Comparison of ENCODE assay signal across 23 cellular contexts in the genomic region with DNA sequence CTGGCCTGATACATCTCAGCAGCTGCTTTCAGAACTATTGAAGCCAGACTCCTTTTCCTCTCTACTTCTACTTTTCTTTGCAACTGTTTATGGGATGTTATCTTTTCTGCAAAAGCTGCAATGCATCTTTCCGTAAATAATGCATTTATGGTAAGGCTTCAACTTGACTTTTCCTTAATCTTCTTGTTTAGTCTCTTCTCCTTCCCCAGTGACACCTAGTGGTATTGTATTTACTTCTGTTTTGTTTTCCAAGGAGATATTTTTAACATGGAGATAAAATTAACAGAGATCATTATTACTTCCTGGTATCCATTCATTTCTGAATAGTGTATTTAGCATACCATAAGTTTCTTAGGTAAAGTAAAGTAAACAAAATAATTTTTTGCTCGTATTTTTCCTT.
DNase-seq lines count a peak whose midpoint lies in the region; ATAC-seq, FAIRE-seq and TF ChIP-seq lines count a peak whose summit lies in the region.
"Had no signal": no experiment of that assay in that cellular context is flagged by ENCODE, and none has a peak within 500 bp of the region (broad histone marks: within the 10 kb centered on the region; RNA-seq: fewer than 3 reads in every experiment).

No MANE protein-coding gene starts in this region.

- no peak overlapping the region for H3K18ac ChIP-seq in mesendoderm (ENCODE audit: low read length)

- H3K4me2 ChIP-seq in mesendoderm (ENCODE audit: low read length) = no peak overlapping the region

- H2BK5ac ChIP-seq in mesendoderm (ENCODE audit: low read length) = no peak overlapping the region

- H3K79me2 ChIP-seq in mesendoderm (ENCODE audit: control insufficient read depth, insufficient read depth, low read length) = no peaks in the 10 kb centered on the region

- H2BK120ac ChIP-seq in mesendoderm (ENCODE audit: low read depth, low read length) = no peak overlapping the region

- H3K27me3 ChIP-seq in bronchial epithelial cell (ENCODE audit: control insufficient read depth, insufficient read depth, low read length) (no peaks in the 10 kb centered on the region), mesendoderm (ENCODE audit: insufficient read depth, low read length, poor library complexity) (no peaks in the 10 kb centered on the region)
- H3K27me3 ChIP-seq: neutrophil, right lobe of liver had no signal

- no peaks in the 10 kb centered on the region for H3K36me3 ChIP-seq in bronchial epithelial cell (ENCODE audit: control insufficient read depth, insufficient read depth, low read length)
- H3K36me3 ChIP-seq in mesendoderm (ENCODE audit: control insufficient read depth, insufficient read depth, low read length) = no peaks in the 10 kb centered on the region
- H3K36me3 ChIP-seq: neutrophil, right lobe of liver had no signal

- H3K27ac ChIP-seq in mesendoderm (ENCODE audit: low read depth, low read length) = no peak overlapping the region
- H3K27ac ChIP-seq: GM23248, HL-60, neutrophil, right lobe of liver had no signal

- no peak for DNase-seq in AG09319 (ENCODE audit: extremely low read depth, low read depth)
- DNase-seq in LNCaP clone FGC (ENCODE audit: low read depth) = no peak
- peak; percentile 38 for DNase-seq in bronchial epithelial cell (ENCODE audit: low read depth)
- peak; percentile 3 for DNase-seq in mesendoderm
- DNase-seq in G401 (ENCODE audit: low spot score) = no peak
- DNase-seq in SHP77 (lab: John Stamatoyannopoulos, UW) = no peak
- DNase-seq in stimulated activated CD4-positive, alpha-beta T cell treated with anti-CD3 and anti-CD28 coated beads, Interleukin-15, amount 100 ng/mL, for 24 hours = no peak
- DNase-seq: activated naive CD8-positive, alpha-beta T cell treated with anti-CD3 and anti-CD28 coated beads for 36 hours; GDM1; GM23248; hippocampal formation; kidney glomerular epithelial cell; NCI-H1436; NCI-H2227 treated with DMSO at 0.1 percent for 48 hours; right lobe of liver; stimulated activated CD4-positive, alpha-beta T cell treated with anti-CD3 and anti-CD28 coated beads, Interleukin-2, amount 100 ng/mL, for 24 hours; T-helper 17 cell had no signal

- H3K9ac ChIP-seq in mesendoderm (ENCODE audit: low read length) = no peak overlapping the region
- H3K9ac ChIP-seq: GM23248 had no signal

- H3K4me3 ChIP-seq in LNCaP clone FGC (ENCODE audit: low read depth, low read length) (no peak overlapping the region), bronchial epithelial cell (ENCODE audit: low read depth, low read length) (no peak overlapping the region), mesendoderm (ENCODE audit: low read length) (no peak overlapping the region)
- H3K4me3 ChIP-seq: GM23248, right lobe of liver had no signal

- no peak overlapping the region for H4K5ac ChIP-seq in mesendoderm (ENCODE audit: low read length)

- no peak overlapping the region for H3K56ac ChIP-seq in mesendoderm (ENCODE audit: low read length)

- H2AK5ac ChIP-seq in mesendoderm (ENCODE audit: low read length) = no peak overlapping the region

- no peak overlapping the region for H4K8ac ChIP-seq in mesendoderm (ENCODE audit: low read depth, low read length)

- no CpG with 5 or more reads among the region's 2 CpGs for WGBS in mesendoderm (ENCODE audit: extremely low coverage, insufficient coverage, low lambda C conversion rate)

- H2BK15ac ChIP-seq in mesendoderm (replicated peaks; ENCODE audit: low read depth) = no peak overlapping the region

- H3K23ac ChIP-seq in mesendoderm (ENCODE audit: low read length) = no peak overlapping the region

- FAIRE-seq in bronchial epithelial cell (lab: Jason Lieb, UNC) = no peak
- FAIRE-seq: GM12891 had no signal

- H3K4ac ChIP-seq in mesendoderm (ENCODE audit: low read depth, low read length) = no peak overlapping the region

- in situ Hi-C loops in G401 (cut with HindIII; ENCODE audit: low sequenced_read_pairs) = no loop called here

- TF ChIP-seq CTCF in AG09319 (IDR thresholded peaks at IDR 0.05; ENCODE audit: low read depth, low read length) (0 out of 2 replicates have a peak, but pooled peaks have one; percentile 2), LNCaP clone FGC (IDR thresholded peaks at IDR 0.05; ENCODE audit: control insufficient read depth, extremely low read depth, insufficient read depth) (peak; percentile 34), bronchial epithelial cell (IDR thresholded peaks at IDR 0.05; ENCODE audit: insufficient read depth, low read length, severe bottlenecking) (no peak)

- no peaks in the 10 kb centered on the region for H3K79me1 ChIP-seq in mesendoderm (ENCODE audit: low read length)

- no peaks in the 10 kb centered on the region for H3K4me1 ChIP-seq in mesendoderm (ENCODE audit: control insufficient read depth, low read depth, low read length)
- H3K4me1 ChIP-seq: right lobe of liver had no signal

- ATAC-seq in HG02759 (IDR thresholded peaks at IDR 0.05; ENCODE audit: unreplicated experiment) = no peak
- ATAC-seq: right lobe of liver, Right ventricle myocardium inferior, T-helper 17 cell, WTC11 had no signal

Comparison
In these comparisons a context has a peak if more than half of its experiments do, and no peak if none do; other contexts are left out.
1. DNase-seq: peak in bronchial epithelial cell (single experiment) and mesendoderm (single experiment); none in AG09319 (single experiment), LNCaP clone FGC (single experiment), G401 (single experiment), SHP77 (0 of 2) and stimulated activated CD4-positive, alpha-beta T cell treated with anti-CD3 and anti-CD28 coated beads, Interleukin-15, amount 100 ng/mL, for 24 hours (single experiment).